ENCODE assay signal across 8 cellular contexts in the genomic region with DNA sequence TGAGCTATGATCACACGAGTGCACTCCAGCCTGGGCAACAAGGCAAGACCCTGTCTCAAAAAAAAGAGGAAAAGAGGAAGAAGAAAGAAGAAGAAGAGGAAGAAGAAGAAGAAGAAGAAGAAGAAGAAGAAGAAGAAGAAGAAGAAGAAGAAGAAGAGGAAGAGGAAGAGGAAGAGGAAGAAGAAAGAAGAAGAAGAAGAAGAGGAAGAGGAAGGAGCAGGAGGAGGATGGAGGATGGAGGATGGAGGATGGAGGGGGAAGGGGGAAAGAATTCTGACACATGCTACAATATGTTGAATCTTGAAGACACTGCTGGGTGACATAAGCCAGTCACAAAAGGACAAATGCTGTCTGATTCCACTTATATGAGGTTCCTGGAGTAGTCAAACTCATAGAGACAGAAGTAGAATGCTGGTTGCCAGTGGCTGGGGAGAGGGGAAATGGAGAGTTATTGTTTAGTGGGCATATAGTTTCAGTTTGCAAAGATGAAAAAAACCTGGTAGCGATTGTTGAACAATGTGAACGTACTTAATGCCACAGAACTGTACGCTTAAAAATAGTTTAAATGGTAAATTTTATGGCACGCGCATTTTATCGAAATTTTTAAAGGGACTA. TPM values are rescaled to one million over a fixed set of nuclear protein-coding genes. Genes with fewer than 3 reads are reported as not detected.
DNase-seq lines count a peak whose midpoint lies in the region; ATAC-seq and TF ChIP-seq lines count a peak whose summit lies in the region.

No MANE protein-coding gene starts in this region.

- H3K36me3 Mint-ChIP-seq in T-cell, result no peaks in the 10 kb centered on the region

- H3K9me3 ChIP-seq in BE2C, result no peaks in the 10 kb centered on the region
- H3K9me3 ChIP-seq in iPS-18a (ENCODE audit: control insufficient read depth, low read depth, low read length), result no peaks in the 10 kb centered on the region

- POLR2A ChIA-PET in T-cell (lab: Charles Lee), result interaction anchor here in 1 of 2 donors (0.7 kb wide), 1 partner anchor 1699 kb away, joined by 4 read pairs; no protein-coding TSS in a partner anchor

- no peak for TF ChIP-seq CTCF in BE2C (IDR thresholded peaks at IDR 0.05; ENCODE audit: low read depth, low read length)

- in situ Hi-C loops in ACHN (cut with HindIII; ENCODE audit: low pct_ligation_motif_present, low pct_unique_long_range_greater_than_20kb, low sequenced_read_pairs), result no loop called here

- DNase-seq in BE2C (no peak), T-cell (no peak), NCI-H146 treated with DMSO at 0.1 percent for 48 hours (lab: John Stamatoyannopoulos, UW; ENCODE audit: unreplicated experiment) (no peak), ACHN (no peak), AML-193 (lab: John Stamatoyannopoulos, UW) (no peak)

- H3K4me3 ChIP-seq in BE2C (ENCODE audit: low read depth, low read length), result peak overlapping the region; percentile 64
- peak overlapping the region; percentile 31 for H3K4me3 ChIP-seq in iPS-18a (ENCODE audit: low read length)

- CTCF ChIA-PET in T-cell (lab: Charles Lee), result interaction anchor here (0.7 to 2.7 kb wide), 11 partner anchors 9 to 974 kb away, joined by 3 to 21 read pairs (median 3); a partner anchor contains a TSS

- ATAC-seq in GM21619 (IDR thresholded peaks at IDR 0.05; ENCODE audit: unreplicated experiment) (peak; percentile 25), T-cell (replicated peaks in 1 of 4) (peak; percentile 26 to 60 (median 48)), GM18873 (IDR thresholded peaks at IDR 0.05; ENCODE audit: low FRiP score, unreplicated experiment) (no peak)

- no peaks in the 10 kb centered on the region for H3K9me3 Mint-ChIP-seq in T-cell

- H3K4me1 Mint-ChIP-seq in T-cell, result peaks cover 22 to 42% (median 28%) of the 10 kb centered on the region in 3 donors

- no peaks in the 10 kb centered on the region for H3K36me3 ChIP-seq in BE2C
- H3K36me3 ChIP-seq in iPS-18a (ENCODE audit: control insufficient read depth, low read depth, low read length), result no peaks in the 10 kb centered on the region

- peak overlapping the region; percentile 81 to 90 (median 90) for H3K4me3 Mint-ChIP-seq in T-cell

- H3K27me3 ChIP-seq in BE2C, result peaks cover 28% of the 10 kb centered on the region
- H3K27me3 ChIP-seq in iPS-18a (ENCODE audit: control insufficient read depth, insufficient read depth, low read length), result peaks cover 9% of the 10 kb centered on the region

- H3K27ac ChIP-seq in iPS-18a (ENCODE audit: low read length), result no peak overlapping the region

- H3K9ac ChIP-seq in iPS-18a (ENCODE audit: low read length), result no peak overlapping the region

- H3K27ac Mint-ChIP-seq in T-cell, result peak overlapping the region; percentile 80 to 98

- H3K27me3 Mint-ChIP-seq in T-cell, result peaks cover 2 to 11% of the 10 kb centered on the region in 2 donors

- no peaks in the 10 kb centered on the region for H3K4me1 ChIP-seq in BE2C
- H3K4me1 ChIP-seq in iPS-18a (ENCODE audit: control insufficient read depth, low read depth, low read length), result no peaks in the 10 kb centered on the region

RNA-seq across cellular contexts. Expression of a gene that starts 47.3 kb away (rescaled TPM):
- polyA plus RNA-seq in BE2C (2012; ENCODE audit: insufficient read depth, insufficient read length, low read depth), result 63.1 TPM
- total RNA-seq in T-cell, result 10 to 100 TPM in 4 of 5 donors, 1 to 10 TPM in 1; 9.7 to 28.2 (median 21.8) TPM
